ENCODE assay signal across 14 cellular contexts in the genomic region with DNA sequence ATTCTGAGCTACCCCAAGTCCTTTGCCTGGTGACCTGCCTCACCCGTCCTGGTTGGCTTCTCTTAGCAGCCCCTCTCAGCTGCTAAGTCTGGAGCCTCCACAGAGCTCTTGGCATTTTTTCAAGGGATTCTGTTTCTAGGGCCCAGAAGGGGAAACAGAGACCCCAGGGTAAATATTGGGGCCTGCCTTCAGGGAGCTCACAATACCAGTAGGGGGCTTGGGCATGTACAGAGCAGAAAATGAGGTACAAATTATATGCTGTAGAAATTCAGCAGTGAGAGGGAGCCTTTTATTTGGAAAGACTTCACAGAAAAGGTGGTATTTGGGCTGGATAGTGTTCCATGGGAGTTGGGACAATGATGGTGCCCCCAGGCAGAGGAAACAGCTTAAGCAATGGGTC. TPM values are rescaled to one million over a fixed set of nuclear protein-coding genes. Genes with fewer than 3 reads are reported as not detected.
DNase-seq lines count a peak whose midpoint lies in the region; FAIRE-seq and TF ChIP-seq lines count a peak whose summit lies in the region.
"Had no signal": no experiment of that assay in that cellular context is flagged by ENCODE, and none has a peak within 500 bp of the region (broad histone marks: within the 10 kb centered on the region; RNA-seq: fewer than 3 reads in every experiment).

No MANE protein-coding gene starts in this region.

- intact Hi-C loops in vagina (cut with DNase I) = no loop called here

- H3K36me3 ChIP-seq in vagina = peaks cover 0 to 5% of the 10 kb centered on the region in 2 donors

- in situ Hi-C loops in astrocyte of the cerebellum (cut with HindIII; ENCODE audit: low sequenced_read_pairs) = no loop called here

- H3K9me3 ChIP-seq in vagina = no peaks in the 10 kb centered on the region
- H3K9me3 ChIP-seq: thoracic aorta had no signal

- DNase-seq in activated T-cell treated with anti-CD3 and anti-CD28 coated beads, Interleukin-2, amount 50 U/mL, for 24 hours = no peak
- DNase-seq in activated T-cell treated with anti-CD3 and anti-CD28 coated beads for 4 hours = no peak
- DNase-seq in astrocyte of the cerebellum (ENCODE audit: low read depth) = no peak
- no peak for DNase-seq in mesothelial cell of epicardium (ENCODE audit: low spot score in 2 of 2, unreplicated experiment in 2 of 2)
- DNase-seq in vagina (ENCODE audit: extremely low spot score in 2 of 2) = no peak
- DNase-seq in NCI-H1048 (lab: John Stamatoyannopoulos, UW) = no peak
- DNase-seq in OCI-M2 (lab: John Stamatoyannopoulos, UW; ENCODE audit: unreplicated experiment) = no peak
- DNase-seq in urothelium cell line (ENCODE audit: low spot score) = no peak
- DNase-seq: anterior cingulate cortex, head of caudate nucleus, left colon had no signal

- TF ChIP-seq CTCF in astrocyte of the cerebellum (IDR thresholded peaks at IDR 0.05; ENCODE audit: low read depth, low read length, missing control alignments) = peak; percentile 17
- no peak for TF ChIP-seq CTCF in mesothelial cell of epicardium (IDR thresholded peaks at IDR 0.05; ENCODE audit: unreplicated experiment)
- no peak for TF ChIP-seq CTCF in vagina (IDR thresholded peaks at IDR 0.05)

- H3K4me1 Mint-ChIP-seq in activated T-cell treated with anti-CD3 and anti-CD28 coated beads, Interleukin-2, amount 50 U/mL, for 24 hours (ENCODE audit: low read depth) = peaks cover 70% of the 10 kb centered on the region
- H3K4me1 Mint-ChIP-seq in mesothelial cell of epicardium = peaks cover 46% of the 10 kb centered on the region

- no peaks in the 10 kb centered on the region for H3K27me3 Mint-ChIP-seq in activated T-cell treated with anti-CD3 and anti-CD28 coated beads, Interleukin-2, amount 50 U/mL, for 24 hours
- no peaks in the 10 kb centered on the region for H3K27me3 Mint-ChIP-seq in mesothelial cell of epicardium (ENCODE audit: low read depth)

- H3K4me1 ChIP-seq in vagina = peaks cover 67% of the 10 kb centered on the region

- H3K27ac ChIP-seq in vagina = peak overlapping the region; percentile 26
- H3K27ac ChIP-seq: VCaP had no signal

- FAIRE-seq in urothelium cell line (lab: Jason Lieb, UNC) = no peak

- H3K4me3 ChIP-seq in astrocyte of the cerebellum (ENCODE audit: low read depth, low read length) (no peak overlapping the region), vagina (no peak overlapping the region)
- H3K4me3 ChIP-seq: thoracic aorta had no signal

- H3K9me3 Mint-ChIP-seq in activated T-cell treated with anti-CD3 and anti-CD28 coated beads, Interleukin-2, amount 50 U/mL, for 24 hours = no peaks in the 10 kb centered on the region
- H3K9me3 Mint-ChIP-seq in mesothelial cell of epicardium = no peaks in the 10 kb centered on the region

- H3K27ac Mint-ChIP-seq in activated T-cell treated with anti-CD3 and anti-CD28 coated beads, Interleukin-2, amount 50 U/mL, for 24 hours = peak overlapping the region; percentile 18
- H3K27ac Mint-ChIP-seq in mesothelial cell of epicardium = peak overlapping the region; percentile 25

- H3K27me3 ChIP-seq in vagina = no peaks in the 10 kb centered on the region

- H3K4me3 Mint-ChIP-seq in activated T-cell treated with anti-CD3 and anti-CD28 coated beads, Interleukin-2, amount 50 U/mL, for 24 hours = no peak overlapping the region
- no peak overlapping the region for H3K4me3 Mint-ChIP-seq in mesothelial cell of epicardium

- peaks cover 64% of the 10 kb centered on the region for H3K36me3 Mint-ChIP-seq in activated T-cell treated with anti-CD3 and anti-CD28 coated beads, Interleukin-2, amount 50 U/mL, for 24 hours (ENCODE audit: low read depth)
- peaks cover 12% of the 10 kb centered on the region for H3K36me3 Mint-ChIP-seq in mesothelial cell of epicardium

- no peak for TF ChIP-seq POLR2A in vagina (IDR thresholded peaks at IDR 0.05)

RNA-seq across cellular contexts. Expression of a gene that starts 3.7 kb away (rescaled TPM):
- total RNA-seq in mesothelial cell of epicardium (128 to 143 TPM (median 133 TPM) in 3 replicates), vagina (128 TPM)

RNA-seq across cellular contexts. Expression of a gene that starts 10.1 kb away (rescaled TPM):
- total RNA-seq in mesothelial cell of epicardium = not detected in 3 replicates
- 7.1 TPM for total RNA-seq in vagina
- total RNA-seq: A172 had no signal

RNA-seq across cellular contexts. Expression of a gene that starts 25.3 kb away (rescaled TPM):
- total RNA-seq in mesothelial cell of epicardium = 19.1 to 20.6 TPM (median 20.4 TPM) in 3 replicates
- 3.9 TPM for total RNA-seq in vagina

RNA-seq across cellular contexts. Expression of a gene that starts 45.0 kb away (rescaled TPM):
- total RNA-seq in mesothelial cell of epicardium = 41.4 to 47.8 TPM (median 42.9 TPM) in 3 replicates
- 70.2 TPM for total RNA-seq in vagina

RNA-seq across cellular contexts. Expression of a gene that starts 45.2 kb away (rescaled TPM):
- 35.6 to 39.2 TPM (median 36.1 TPM) in 3 replicates for total RNA-seq in mesothelial cell of epicardium
- 37.8 TPM for total RNA-seq in vagina
